ENCODE assay signal across 10 cellular contexts in genomic region chr1:246428542-246429308, GRCh38.
DNase-seq lines count a peak whose midpoint lies in the region; ATAC-seq and TF ChIP-seq lines count a peak whose summit lies in the region.
"Had no signal": no experiment of that assay in that cellular context is flagged by ENCODE, and none has a peak within 500 bp of the region (broad histone marks: within the 10 kb centered on the region; RNA-seq: fewer than 3 reads in every experiment).

No MANE protein-coding gene starts in this region.

- no peaks in the 10 kb centered on the region for H4K20me1 ChIP-seq in OCI-LY3 (ENCODE audit: insufficient read depth, low read length)
- no peaks in the 10 kb centered on the region for H4K20me1 ChIP-seq in PC-9 (ENCODE audit: insufficient read depth)
- H4K20me1 ChIP-seq: BLaER1 treated with 17β-estradiol and CSF1 and Interleukin-3, amounts not matched to agents 10 nM and 100 nM had no signal

- 0 out of 2 replicates have a peak, but pooled peaks have one; percentile 5 for TF ChIP-seq CTCF in OCI-LY3 (IDR thresholded peaks at IDR 0.05; ENCODE audit: low read depth, low read length)
- no peak for TF ChIP-seq CTCF in endodermal cell (conservative IDR thresholded peaks at IDR 0.05)
- TF ChIP-seq CTCF in CD4-positive, alpha-beta T cell (IDR thresholded peaks at IDR 0.05): no peak
- TF ChIP-seq CTCF in PC-9 (conservative IDR thresholded peaks at IDR 0.05): no peak

- peak overlapping the region; percentile 39 for H3K27ac Mint-ChIP-seq in activated CD4-positive, alpha-beta T cell treated with anti-CD3 and anti-CD28 coated beads, Interleukin-2, amount 10 ng/mL, durations not matched to agents 7 days and 5 days
- H3K27ac Mint-ChIP-seq in endodermal cell: peak overlapping the region; percentile 58
- no peak overlapping the region for H3K27ac Mint-ChIP-seq in CD4-positive, alpha-beta T cell

- H3K9me2 ChIP-seq in PC-9 (ENCODE audit: insufficient read depth): no peaks in the 10 kb centered on the region

- H3K36me3 ChIP-seq in OCI-LY3 (replicated peaks; ENCODE audit: low read depth, low read length) (peaks cover 4% of the 10 kb centered on the region), endodermal cell (ENCODE audit: control insufficient read depth, insufficient read depth, low read length) (no peaks in the 10 kb centered on the region), PC-9 (ENCODE audit: low read depth) (no peaks in the 10 kb centered on the region)

- no peaks in the 10 kb centered on the region for H3F3A ChIP-seq in PC-9 (ENCODE audit: insufficient read depth, low read depth)

- intact Hi-C loops in CD4-positive, alpha-beta T cell (cut with DNase I, micrococcal nuclease): no loop called here
- intact Hi-C loops in PC-9 (cut with micrococcal nuclease; ENCODE audit: unreplicated experiment): no loop called here

- H3K79me2 ChIP-seq in OCI-LY3 (ENCODE audit: low read length) (no peaks in the 10 kb centered on the region; the same call in 1 of the 2 replicates), PC-9 (ENCODE audit: low read depth) (no peaks in the 10 kb centered on the region)

- no peaks in the 10 kb centered on the region for H3K4me1 Mint-ChIP-seq in activated CD4-positive, alpha-beta T cell treated with anti-CD3 and anti-CD28 coated beads, Interleukin-2, amount 10 ng/mL, durations not matched to agents 7 days and 5 days
- H3K4me1 Mint-ChIP-seq in endodermal cell: peaks cover 11% of the 10 kb centered on the region
- no peaks in the 10 kb centered on the region for H3K4me1 Mint-ChIP-seq in CD4-positive, alpha-beta T cell (ENCODE audit: low read depth)

- H3K27ac ChIP-seq in OCI-LY3 (ENCODE audit: low read length): peak overlapping the region; percentile 26
- H3K27ac ChIP-seq in endodermal cell (ENCODE audit: low read depth, low read length): no peak overlapping the region
- H3K27ac ChIP-seq in CD4-positive, alpha-beta T cell (ENCODE audit: low read depth, low read length): no peak overlapping the region
- H3K27ac ChIP-seq in PC-9: no peak overlapping the region
- H3K27ac ChIP-seq: BLaER1 treated with 17β-estradiol and CSF1 and Interleukin-3, amounts not matched to agents 10 nM and 100 nM; testis had no signal

- H3K9me3 ChIP-seq in OCI-LY3 (ENCODE audit: insufficient read depth, low read length): peaks cover 6% of the 10 kb centered on the region; the same call in 1 of the 2 replicates
- H3K9me3 ChIP-seq in endodermal cell (ENCODE audit: control insufficient read depth, low read length): peaks cover 10% of the 10 kb centered on the region
- H3K9me3 ChIP-seq in CD4-positive, alpha-beta T cell (ENCODE audit: control insufficient read depth, low read length): no peaks in the 10 kb centered on the region
- H3K9me3 ChIP-seq in PC-9 (ENCODE audit: insufficient read depth, low read depth): no peaks in the 10 kb centered on the region
- H3K9me3 ChIP-seq: testis had no signal

- H3K4me3 Mint-ChIP-seq in activated CD4-positive, alpha-beta T cell treated with anti-CD3 and anti-CD28 coated beads, Interleukin-2, amount 10 ng/mL, durations not matched to agents 7 days and 5 days: no peak overlapping the region
- H3K4me3 Mint-ChIP-seq in endodermal cell: no peak overlapping the region
- no peak overlapping the region for H3K4me3 Mint-ChIP-seq in CD4-positive, alpha-beta T cell

- H3K9me3 Mint-ChIP-seq in activated CD4-positive, alpha-beta T cell treated with anti-CD3 and anti-CD28 coated beads, Interleukin-2, amount 10 ng/mL, durations not matched to agents 7 days and 5 days: peaks cover 4% of the 10 kb centered on the region
- H3K9me3 Mint-ChIP-seq in endodermal cell: no peaks in the 10 kb centered on the region
- peaks cover 6% of the 10 kb centered on the region for H3K9me3 Mint-ChIP-seq in CD4-positive, alpha-beta T cell

- H3K27me3 ChIP-seq in OCI-LY3 (ENCODE audit: low read depth, low read length) (no peaks in the 10 kb centered on the region), endodermal cell (ENCODE audit: control insufficient read depth, insufficient read depth, low read length, poor library complexity, severe bottlenecking) (no peaks in the 10 kb centered on the region), PC-9 (ENCODE audit: insufficient read depth, low read depth) (no peaks in the 10 kb centered on the region)
- H3K27me3 ChIP-seq in CD4-positive, alpha-beta T cell (ENCODE audit: control insufficient read depth, insufficient read depth, low read length): no peaks in the 10 kb centered on the region
- H3K27me3 ChIP-seq: BLaER1 treated with 17β-estradiol and CSF1 and Interleukin-3, amounts not matched to agents 10 nM and 100 nM; testis had no signal

- H3K4me1 ChIP-seq in OCI-LY3 (ENCODE audit: low read length) (peaks cover 32% of the 10 kb centered on the region), endodermal cell (ENCODE audit: control insufficient read depth, insufficient read depth, low read length) (no peaks in the 10 kb centered on the region), PC-9 (replicated peaks; ENCODE audit: insufficient read depth) (no peaks in the 10 kb centered on the region)
- H3K4me1 ChIP-seq: testis had no signal

- 83 to 88% methylated on average over 3 to 8 of the region's 9 CpGs for WGBS in endodermal cell (ENCODE audit: insufficient coverage in 1 of 2, insufficient read length in 1 of 2), 2 experiments

- H3K4me2 ChIP-seq in OCI-LY3 (ENCODE audit: low read length) (peak overlapping the region; percentile 70), PC-9 (no peak overlapping the region)
- H3K4me2 ChIP-seq: BLaER1 treated with 17β-estradiol and CSF1 and Interleukin-3, amounts not matched to agents 10 nM and 100 nM had no signal

- CTCF ChIA-PET in activated CD4-positive, alpha-beta T cell treated with anti-CD3 and anti-CD28 coated beads, Interleukin-2, amount 10 ng/mL, durations not matched to agents 7 days and 5 days (lab: Charles Lee): interaction anchor here (1.0 to 1.1 kb wide), 2 partner anchors 11 to 1272 kb away, joined by 3 read pairs; no protein-coding TSS in a partner anchor
- CTCF ChIA-PET in CD4-positive, alpha-beta T cell (lab: Charles Lee): interaction anchor here (0.5 kb wide), 1 partner anchor 1699 kb away, joined by 7 read pairs; no protein-coding TSS in a partner anchor
- CTCF ChIA-PET in PC-9 (lab: Charles Lee): no interaction called here

- POLR2A ChIA-PET in activated CD4-positive, alpha-beta T cell treated with anti-CD3 and anti-CD28 coated beads, Interleukin-2, amount 10 ng/mL, durations not matched to agents 7 days and 5 days (lab: Charles Lee): no interaction called here
- POLR2A ChIA-PET in CD4-positive, alpha-beta T cell (lab: Charles Lee): no interaction called here
- POLR2A ChIA-PET in PC-9 (lab: Charles Lee; ENCODE audit: unreplicated experiment): no interaction called here

- ATAC-seq in CD4-positive, alpha-beta T cell (ENCODE audit: poor library complexity): no peak
- ATAC-seq in HG02610 (IDR thresholded peaks at IDR 0.05; ENCODE audit: unreplicated experiment): no peak

- H3K36me3 Mint-ChIP-seq in activated CD4-positive, alpha-beta T cell treated with anti-CD3 and anti-CD28 coated beads, Interleukin-2, amount 10 ng/mL, durations not matched to agents 7 days and 5 days (ENCODE audit: low read depth): no peaks in the 10 kb centered on the region
- no peaks in the 10 kb centered on the region for H3K36me3 Mint-ChIP-seq in endodermal cell (ENCODE audit: low read depth)
- peaks cover 6% of the 10 kb centered on the region for H3K36me3 Mint-ChIP-seq in CD4-positive, alpha-beta T cell (ENCODE audit: low read depth)

- DNase-seq in activated CD4-positive, alpha-beta T cell treated with anti-CD3 and anti-CD28 coated beads, Interleukin-2, amount 10 ng/mL, durations not matched to agents 7 days and 5 days: peak; percentile 6
- no peak for DNase-seq in activated CD4-positive, alpha-beta T cell treated with anti-CD3 and anti-CD28 coated beads for 1 hour
- DNase-seq in endodermal cell: peak; percentile 50
- DNase-seq in stimulated activated CD4-positive, alpha-beta T cell treated with anti-CD3 and anti-CD28 coated beads, Interleukin-4, amount 100 ng/mL, for 24 hours: peak; percentile 14
- no peak for DNase-seq in CD4-positive, alpha-beta T cell
- DNase-seq in PC-9: no peak
- DNase-seq: testis had no signal

- BruUV-seq in PC-9 (replicated peaks; lab: Mats Ljungman, UMichigan): no TSS peak

- peak overlapping the region; percentile 67 for H3K4me3 ChIP-seq in OCI-LY3 (ENCODE audit: low read length)
- H3K4me3 ChIP-seq in endodermal cell (ENCODE audit: low read length): no peak overlapping the region
- H3K4me3 ChIP-seq in PC-9: no peak overlapping the region
- H3K4me3 ChIP-seq: BLaER1 treated with 17β-estradiol and CSF1 and Interleukin-3, amounts not matched to agents 10 nM and 100 nM; testis had no signal

- no peaks in the 10 kb centered on the region for H3K27me3 Mint-ChIP-seq in activated CD4-positive, alpha-beta T cell treated with anti-CD3 and anti-CD28 coated beads, Interleukin-2, amount 10 ng/mL, durations not matched to agents 7 days and 5 days
- no peaks in the 10 kb centered on the region for H3K27me3 Mint-ChIP-seq in endodermal cell (ENCODE audit: insufficient read depth)
- no peaks in the 10 kb centered on the region for H3K27me3 Mint-ChIP-seq in CD4-positive, alpha-beta T cell

- H3K9ac ChIP-seq in OCI-LY3 (ENCODE audit: low read length) (peak overlapping the region; percentile 43), endodermal cell (ENCODE audit: extremely low read depth, low read length, poor library complexity, severe bottlenecking) (no peak overlapping the region)
- H3K9ac ChIP-seq: BLaER1 treated with 17β-estradiol and CSF1 and Interleukin-3, amounts not matched to agents 10 nM and 100 nM had no signal

- H2AFZ ChIP-seq in OCI-LY3 (ENCODE audit: low read depth, low read length): peak overlapping the region; percentile 58; the same call in 1 of the 2 replicates
- no peak overlapping the region for H2AFZ ChIP-seq in PC-9

Comparison
In these comparisons a context has a peak if more than half of its experiments do, and no peak if none do; other contexts are left out.
1. DNase-seq: peak in activated CD4-positive, alpha-beta T cell treated with anti-CD3 and anti-CD28 coated beads, Interleukin-2, amount 10 ng/mL, durations not matched to agents 7 days and 5 days (single experiment), endodermal cell (single experiment) and stimulated activated CD4-positive, alpha-beta T cell treated with anti-CD3 and anti-CD28 coated beads, Interleukin-4, amount 100 ng/mL, for 24 hours (single experiment); none in activated CD4-positive, alpha-beta T cell treated with anti-CD3 and anti-CD28 coated beads for 1 hour (single experiment), CD4-positive, alpha-beta T cell (0 of 10) and PC-9 (0 of 2).